Comparison of ENCODE assay signal across 8 cellular contexts in the genomic region with DNA sequence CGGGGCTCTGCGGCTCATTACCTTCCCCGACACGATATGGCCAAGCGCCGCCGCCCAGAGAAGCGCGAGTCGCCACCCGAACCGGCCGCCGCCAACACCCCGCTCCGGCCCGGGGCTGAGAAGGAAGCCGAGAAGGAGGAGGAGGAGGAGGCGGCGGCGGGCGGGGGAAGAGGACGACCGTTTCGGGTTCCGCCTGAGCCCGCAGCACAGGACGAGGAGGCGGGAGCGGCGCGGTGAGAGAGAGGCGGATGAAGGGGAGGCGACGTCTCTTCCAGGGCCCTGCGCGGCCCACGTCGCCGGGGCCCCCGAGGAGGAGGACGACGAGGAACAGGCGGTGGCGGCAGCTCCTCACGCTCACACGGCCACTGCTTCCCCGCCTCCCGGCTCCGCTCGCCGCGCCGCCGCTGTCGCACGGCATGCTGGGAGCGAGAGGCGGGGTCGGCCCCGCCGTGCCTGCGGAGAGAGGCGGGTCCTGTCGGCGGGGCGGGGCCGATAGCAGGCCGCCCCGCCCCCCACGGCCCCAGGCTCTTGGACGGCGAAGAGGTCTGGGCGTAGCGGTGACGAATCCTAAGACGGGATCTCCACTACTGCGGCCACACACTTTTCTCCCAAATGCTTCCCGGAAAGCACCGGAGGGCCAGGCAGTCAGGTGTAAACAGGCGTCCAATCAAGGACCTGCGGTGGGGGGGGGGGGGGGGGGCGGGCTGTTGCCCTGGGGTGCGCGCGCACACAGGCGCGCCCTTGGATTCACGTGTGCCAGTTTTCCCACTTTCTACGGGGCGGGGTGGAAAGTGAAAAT.
A peak's percentile ranks its signal among the peaks of the same experiment; 100 is the strongest.
DNase-seq lines count a peak whose midpoint lies in the region; ATAC-seq and TF ChIP-seq lines count a peak whose summit lies in the region.

No MANE protein-coding gene starts in this region.

- no peaks in the 10 kb centered on the region for H3K27me3 ChIP-seq in liver (ENCODE audit: control insufficient read depth in 4 of 4, insufficient read depth in 4 of 4, low read length in 3 of 4)

- peak; percentile 74 for ATAC-seq in GM19035 (IDR thresholded peaks at IDR 0.05; ENCODE audit: unreplicated experiment)
- ATAC-seq in HG03280 (IDR thresholded peaks at IDR 0.05; ENCODE audit: unreplicated experiment) = peak; percentile 75

- peak overlapping the region; percentile 95 to 99 for H3K27ac ChIP-seq in liver (ENCODE audit: low read depth in 1 of 2, low read length in 2 of 2)

- H3K4me1 ChIP-seq in liver (ENCODE audit: control insufficient read depth in 4 of 4, insufficient read depth in 4 of 4, low read length in 3 of 4) = peaks cover 0 to 3% (median 0%) of the 10 kb centered on the region in 4 donors

- peak overlapping the region; percentile 37 to 84 (median 74) for H3K4me3 ChIP-seq in liver (ENCODE audit: low read depth in 1 of 3, low read length in 3 of 3)

- DNase-seq in Ammon's horn (ENCODE audit: low spot score) = peak; percentile 94
- peak; percentile 80 for DNase-seq in NCI-H460 (ENCODE audit: extremely low read depth, low read depth)
- peak; percentile 88 for DNase-seq in activated CD4-positive, alpha-beta T cell treated with anti-CD3 and anti-CD28 coated beads, Interleukin-2, amount 50 U/mL, for 48 hours
- DNase-seq in dermis microvascular lymphatic vessel endothelial cell (ENCODE audit: low read depth in 2 of 2) = peak; percentile 64 to 92
- DNase-seq in stimulated activated CD4-positive, alpha-beta T cell treated with anti-CD3 and anti-CD28 coated beads, Interleukin-2, amount 100 ng/mL, for 48 hours = peak; percentile 85 to 95

- no peak for TF ChIP-seq RAD21 in liver (IDR thresholded peaks at IDR 0.05)

- under 1% methylated on average over 91 of the region's 91 CpGs for WGBS in liver

- H3K9ac ChIP-seq in liver (ENCODE audit: low read depth in 1 of 2, low read length in 2 of 2) = peak overlapping the region; percentile 66 to 73

- TF ChIP-seq CTCF in liver (IDR thresholded peaks at IDR 0.05; ENCODE audit: low read depth, low read length, missing input control) = no peak

- no peaks in the 10 kb centered on the region for H3K9me3 ChIP-seq in liver (ENCODE audit: control insufficient read depth in 4 of 4, low read length in 3 of 4)

- no peaks in the 10 kb centered on the region for H3K36me3 ChIP-seq in liver (ENCODE audit: control insufficient read depth in 4 of 4, insufficient read depth in 3 of 4, low read depth in 1 of 4, low read length in 3 of 4)

TF ChIP-seq in liver, 16 proteins besides CTCF, POLR2A, EP300 and RAD21:
- TF ChIP-seq YY1 (IDR thresholded peaks at IDR 0.05) (peak; percentile 10), NR2F2 (IDR thresholded peaks at IDR 0.05) (no peak), SP1 (IDR thresholded peaks at IDR 0.05) (peak; percentile 34)

Comparison
In these comparisons a context has a peak if more than half of its experiments do, and no peak if none do; other contexts are left out.
1. Peak in every context shown above with its lines: DNase-seq, ATAC-seq, H3K4me3 ChIP-seq and H3K27ac ChIP-seq.